1 cellular context compared by ENCODE assay signal in the genomic region with DNA sequence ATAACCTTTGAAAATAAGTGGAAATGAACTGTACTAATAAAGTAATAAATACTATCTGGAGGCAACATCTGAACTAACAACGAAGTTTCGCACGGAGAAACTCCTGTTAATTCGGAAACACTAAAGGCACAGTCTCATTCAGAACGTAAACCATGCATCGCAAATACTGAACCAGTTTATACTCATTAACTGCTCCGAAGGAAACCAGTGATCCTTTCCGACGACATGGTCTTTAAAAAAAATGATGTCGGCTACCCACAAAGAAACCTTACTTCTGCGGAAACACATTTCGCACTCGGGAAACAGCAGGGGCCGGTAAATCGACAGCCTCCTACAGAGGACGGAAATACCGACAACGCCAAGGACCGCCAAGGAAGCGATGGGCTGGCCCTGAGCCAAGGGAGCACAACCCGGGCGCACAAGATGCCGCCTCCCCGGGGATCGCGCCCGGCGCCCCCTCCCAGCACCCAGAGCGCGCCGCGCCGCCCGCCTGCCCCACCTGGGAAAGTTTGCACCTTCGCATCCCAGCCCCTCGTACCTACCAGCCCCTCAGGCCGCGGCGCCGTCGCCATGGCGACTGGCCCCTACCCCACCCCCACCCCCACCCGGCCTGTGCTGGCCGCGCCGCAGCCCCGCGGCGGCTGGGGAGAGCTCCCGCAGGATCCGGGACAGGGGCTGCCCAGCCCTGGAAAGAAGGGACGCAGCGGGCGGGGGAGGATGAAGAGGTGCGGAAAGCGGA.
TF ChIP-seq lines count a peak whose summit lies in the region.

No MANE protein-coding gene starts in this region.

TF ChIP-seq in IMR-90, 13 proteins besides CTCF, POLR2A, EP300 and RAD21:
- no peak for TF ChIP-seq NFE2L2 (IDR thresholded peaks at IDR 0.05; ENCODE audit: low read depth, low read length)
- TF ChIP-seq CHD1 (IDR thresholded peaks at IDR 0.05; ENCODE audit: low read depth, low read length): 0 out of 2 replicates have a peak, but pooled peaks have one; percentile 49
- TF ChIP-seq RFX5 (IDR thresholded peaks at IDR 0.05; ENCODE audit: low read depth, low read length): no peak
